ENCODE assay signal across 9 cellular contexts in genomic region chrX:24023538-24023937, GRCh38. TPM values are rescaled to one million over a fixed set of nuclear protein-coding genes. Genes with fewer than 3 reads are reported as not detected.
DNase-seq lines count a peak whose midpoint lies in the region; ATAC-seq and TF ChIP-seq lines count a peak whose summit lies in the region.
"Had no signal": no experiment of that assay in that cellular context is flagged by ENCODE, and none has a peak within 500 bp of the region (broad histone marks: within the 10 kb centered on the region; RNA-seq: fewer than 3 reads in every experiment).

No MANE protein-coding gene starts in this region.

- H3K36me3 Mint-ChIP-seq in chondrocyte (ENCODE audit: low read depth): peaks cover 4% of the 10 kb centered on the region
- H3K36me3 Mint-ChIP-seq in naive thymus-derived CD8-positive, alpha-beta T cell: peaks cover 0 to 8% (median 2%) of the 10 kb centered on the region in 3 donors

- H3K36me3 ChIP-seq in BE2C (no peaks in the 10 kb centered on the region), body of pancreas (replicated peaks in 1 of 2; ENCODE audit: insufficient read depth in 1 of 2, low read depth in 2 of 2) (no peaks in the 10 kb centered on the region)

- POLR2A ChIA-PET in naive thymus-derived CD8-positive, alpha-beta T cell (lab: Charles Lee): no interaction called here

- peaks cover 47% of the 10 kb centered on the region for H3K4me1 Mint-ChIP-seq in chondrocyte (ENCODE audit: low read depth)
- peaks cover 10 to 41% (median 28%) of the 10 kb centered on the region in 4 donors for H3K4me1 Mint-ChIP-seq in naive thymus-derived CD8-positive, alpha-beta T cell

- H3K9me3 ChIP-seq in BE2C (no peaks in the 10 kb centered on the region), body of pancreas (no peaks in the 10 kb centered on the region)

- no peaks in the 10 kb centered on the region for H3K27me3 Mint-ChIP-seq in chondrocyte (ENCODE audit: low read depth)
- no peaks in the 10 kb centered on the region for H3K27me3 Mint-ChIP-seq in naive thymus-derived CD8-positive, alpha-beta T cell

- H3K27ac Mint-ChIP-seq in chondrocyte (ENCODE audit: unreplicated experiment): peak overlapping the region; percentile 79
- peak overlapping the region in 8 of 10 donors; percentile 63 to 91 (median 82) for H3K27ac Mint-ChIP-seq in naive thymus-derived CD8-positive, alpha-beta T cell

- no peaks in the 10 kb centered on the region; the same call in 1 of the 2 replicates for H3K4me1 ChIP-seq in BE2C
- H3K4me1 ChIP-seq in body of pancreas: peaks cover 4% of the 10 kb centered on the region

- H3K4me3 ChIP-seq in BE2C (ENCODE audit: low read depth, low read length) (peak overlapping the region; percentile 89), body of pancreas (no peak overlapping the region)
- peak overlapping the region; percentile 72 for H3K4me3 ChIP-seq in Jurkat, Clone E6-1 (ENCODE audit: low read length)

- TF ChIP-seq POLR2A in body of pancreas (IDR thresholded peaks at IDR 0.05): no peak

- intact Hi-C loops in body of pancreas (cut with DNase I): no loop called here

- ATAC-seq in naive thymus-derived CD8-positive, alpha-beta T cell: no peak
- no peak for ATAC-seq in body of pancreas
- ATAC-seq in GM18861 (IDR thresholded peaks at IDR 0.05; ENCODE audit: unreplicated experiment): no peak
- no peak for ATAC-seq in esophagus mucosa

- DNase-seq in BE2C (no peak), chondrocyte (ENCODE audit: low spot score) (no peak), body of pancreas (no peak)
- DNase-seq in Jurkat, Clone E6-1 (ENCODE audit: low read depth, low spot score): no peak
- no peak for DNase-seq in naive thymus-derived CD8-positive, alpha-beta T cell
- no peak for DNase-seq in stimulated activated naive CD4-positive, alpha-beta T cell treated with Interleukin-2 at 50 U/mL for 16 hours (lab: John Stamatoyannopoulos, UW)
- DNase-seq: T-helper 9 cell had no signal

- H3K9me3 Mint-ChIP-seq in chondrocyte (ENCODE audit: low read depth): no peaks in the 10 kb centered on the region
- peaks cover 0 to 2% (median 0%) of the 10 kb centered on the region in 9 donors for H3K9me3 Mint-ChIP-seq in naive thymus-derived CD8-positive, alpha-beta T cell

- no peak overlapping the region for H3K27ac ChIP-seq in body of pancreas

- 0 to 7% methylated on average over 1 of the region's 1 CpG for WGBS in body of pancreas, 2 donors

- TF ChIP-seq CTCF in BE2C (IDR thresholded peaks at IDR 0.05; ENCODE audit: low read depth, low read length): no peak
- no peak for TF ChIP-seq CTCF in chondrocyte (IDR thresholded peaks at IDR 0.05)
- TF ChIP-seq CTCF in body of pancreas (IDR thresholded peaks at IDR 0.05): no peak

- no peaks in the 10 kb centered on the region for H3K27me3 ChIP-seq in BE2C
- no peaks in the 10 kb centered on the region for H3K27me3 ChIP-seq in body of pancreas

- peak overlapping the region; percentile 84 for H3K4me3 Mint-ChIP-seq in chondrocyte (ENCODE audit: unreplicated experiment)
- H3K4me3 Mint-ChIP-seq in naive thymus-derived CD8-positive, alpha-beta T cell: peak overlapping the region; percentile 75 to 94 (median 88)

RNA-seq across cellular contexts. Expression of gene KLHL15, which starts 3.4 kb away (rescaled TPM):
- polyA plus RNA-seq in BE2C (2012; ENCODE audit: insufficient read depth, insufficient read length, low read depth): 2.4 TPM
- polyA plus RNA-seq in Jurkat, Clone E6-1 (2012; ENCODE audit: insufficient read depth, insufficient read length): 5.4 TPM
- total RNA-seq in chondrocyte (13.7 to 15.5 TPM (median 13.9 TPM) in 3 replicates), body of pancreas (1 to 10 TPM; 4.7 to 7.6 TPM), esophagus mucosa (2.1 TPM)
- total RNA-seq in naive thymus-derived CD8-positive, alpha-beta T cell: 1 to 10 TPM; 8.8 to 8.9 TPM
- 1 to 10 TPM; 1.8 to 2.7 (median 2.5) TPM for polyA plus RNA-seq in naive thymus-derived CD8-positive, alpha-beta T cell

RNA-seq across cellular contexts. Expression of gene EIF2S3, which starts 31.2 kb away (rescaled TPM):
- 121 TPM for polyA plus RNA-seq in BE2C (2012; ENCODE audit: insufficient read depth, insufficient read length, low read depth)
- 158 TPM for polyA plus RNA-seq in Jurkat, Clone E6-1 (2012; ENCODE audit: insufficient read depth, insufficient read length)
- total RNA-seq in chondrocyte: 241 to 295 TPM (median 288 TPM) in 3 replicates
- 100 to 1,000 TPM; 267 to 283 TPM for total RNA-seq in naive thymus-derived CD8-positive, alpha-beta T cell
- polyA plus RNA-seq in naive thymus-derived CD8-positive, alpha-beta T cell: 100 to 1,000 TPM; 123 to 148 (median 141) TPM
- 100 to 1,000 TPM in 1 of 2 donors, 10 to 100 TPM in 1; 49.1 to 105 TPM for total RNA-seq in body of pancreas
- 142 TPM for total RNA-seq in esophagus mucosa

Comparison
In these comparisons a context has a peak if more than half of its experiments do, and no peak if none do; other contexts are left out.
1. H3K4me3 ChIP-seq: peak in BE2C (single experiment) and Jurkat, Clone E6-1 (single experiment); none in body of pancreas (0 of 2).